Comparison of ENCODE assay signal across 19 cellular contexts in the genomic region with DNA sequence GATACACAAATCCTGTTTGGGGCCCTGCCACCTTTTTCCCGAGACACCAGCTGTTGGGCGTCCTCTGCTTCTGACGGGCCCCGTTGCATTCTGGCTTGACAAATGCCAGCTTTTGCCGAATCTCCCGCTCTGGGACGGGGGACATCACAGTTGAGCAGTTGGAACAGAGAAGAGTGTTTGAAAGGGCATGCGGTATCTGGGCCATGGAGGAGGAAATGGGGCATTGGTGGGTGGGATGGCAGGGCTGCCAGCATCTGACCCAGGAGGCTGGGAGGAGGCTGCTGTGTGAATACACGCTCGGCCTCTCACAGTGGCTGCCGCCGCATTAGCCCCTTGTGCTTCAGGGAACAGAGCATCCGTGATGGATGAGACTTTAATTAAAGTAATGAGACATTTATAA.
A peak's percentile ranks its signal among the peaks of the same experiment; 100 is the strongest.
DNase-seq lines count a peak whose midpoint lies in the region; FAIRE-seq lines count a peak whose summit lies in the region.
"Had no signal": no experiment of that assay in that cellular context is flagged by ENCODE, and none has a peak within 500 bp of the region (broad histone marks: within the 10 kb centered on the region; RNA-seq: fewer than 3 reads in every experiment).

No MANE protein-coding gene starts in this region.

- H3K27me3 ChIP-seq in neuronal stem cell (ENCODE audit: control insufficient read depth in 3 of 3, insufficient read depth in 3 of 3, low read depth in 1 of 3, low read length in 3 of 3), result peaks cover 0 to 12% (median 2%) of the 10 kb centered on the region in 3 experiments

- no peak overlapping the region for H3K4ac ChIP-seq in neuronal stem cell (ENCODE audit: low read length)

- DNase-seq in NCI-H1694 (lab: John Stamatoyannopoulos, UW) (peak; percentile 47), NCI-H1694 treated with DMSO at 0.1 percent for 48 hours (lab: John Stamatoyannopoulos, UW) (peak; percentile 39), neuronal stem cell (ENCODE audit: low spot score) (no peak), urothelium cell line (ENCODE audit: low spot score) (no peak), NCI-H1930 (lab: John Stamatoyannopoulos, UW) (no peak), kidney tubule cell (ENCODE audit: low spot score) (no peak)
- DNase-seq: C1 segment of cervical spinal cord; Calu3; CD4-positive, alpha-beta memory T cell; COR-L47; DMS53; DMS79 treated with DMSO at 0.1 percent for 48 hours; GF-D8; HFFc6 had no signal

- no peaks in the 10 kb centered on the region for H3K36me3 ChIP-seq in neuronal stem cell (replicated peaks in 1 of 2; ENCODE audit: control insufficient read depth in 2 of 2, insufficient read depth in 2 of 2, low read length in 2 of 2)
- H3K36me3 ChIP-seq: HAP-1 had no signal

- no peak overlapping the region for H3K23ac ChIP-seq in neuronal stem cell (ENCODE audit: low read depth, low read length, poor library complexity)

- no peak overlapping the region for H4K8ac ChIP-seq in neuronal stem cell (ENCODE audit: low read depth, low read length)

- peak overlapping the region; percentile 93 for H2AK5ac ChIP-seq in neuronal stem cell (ENCODE audit: low read depth, low read length)

- no peak overlapping the region for H3K4me3 ChIP-seq in neuronal stem cell (ENCODE audit: low read length in 2 of 2)
- H3K4me3 ChIP-seq: GM23338, HAP-1 had no signal

- WGBS in neuronal stem cell (ENCODE audit: extremely low coverage in 2 of 2, insufficient read length in 2 of 2, insufficient replicate concordance in 1 of 2), 2 donors, result no CpG with 5 or more reads among the region's 13 CpGs

- no peak overlapping the region for H2AFZ ChIP-seq in neuronal stem cell (ENCODE audit: low read length)
- H2AFZ ChIP-seq: GM23338 had no signal

- peaks cover 0 to 2% of the 10 kb centered on the region in 2 donors for H3K9me3 ChIP-seq in neuronal stem cell (replicated peaks in 1 of 2; ENCODE audit: control insufficient read depth in 2 of 2, insufficient read depth in 1 of 2, low read depth in 1 of 2, low read length in 2 of 2)
- H3K9me3 ChIP-seq: HAP-1 had no signal

- H3K79me1 ChIP-seq in neuronal stem cell (ENCODE audit: low read depth, low read length), result no peaks in the 10 kb centered on the region

- H3K18ac ChIP-seq in neuronal stem cell (ENCODE audit: low read length), result no peak overlapping the region

- peak; percentile 42 for FAIRE-seq in urothelium cell line (lab: Jason Lieb, UNC)
- FAIRE-seq: GM12891, GM19239, H54 had no signal

- H3K27ac ChIP-seq in neuronal stem cell (replicated peaks; ENCODE audit: low read length), result no peak overlapping the region

- no peak overlapping the region for H3K9ac ChIP-seq in neuronal stem cell (ENCODE audit: low read depth, low read length, poor library complexity)

- H2BK5ac ChIP-seq in neuronal stem cell (ENCODE audit: low read length), result no peak overlapping the region

- no peak overlapping the region for H2BK12ac ChIP-seq in neuronal stem cell (ENCODE audit: low read length)

- H3K4me1 ChIP-seq in neuronal stem cell (ENCODE audit: control insufficient read depth in 2 of 2, insufficient read depth in 1 of 2, low read depth in 1 of 2, low read length in 2 of 2), result peaks cover 0 to 23% of the 10 kb centered on the region in 2 donors
- H3K4me1 ChIP-seq: HAP-1 had no signal

- no peak overlapping the region for H3K14ac ChIP-seq in neuronal stem cell (ENCODE audit: low read length)

- H4K91ac ChIP-seq in neuronal stem cell (ENCODE audit: low read depth, low read length, poor library complexity), result no peak overlapping the region

- no peak overlapping the region for H2BK120ac ChIP-seq in neuronal stem cell (ENCODE audit: low read depth, low read length)

- H2BK15ac ChIP-seq in neuronal stem cell (ENCODE audit: low read length), result no peak overlapping the region

- no peak overlapping the region for H3K4me2 ChIP-seq in neuronal stem cell (ENCODE audit: insufficient read depth, low read length, poor library complexity, severe bottlenecking)
- H3K4me2 ChIP-seq: GM23338 had no signal

Comparison
In these comparisons a context has a peak if more than half of its experiments do, and no peak if none do; other contexts are left out.
1. DNase-seq: peak in NCI-H1694 (single experiment) and NCI-H1694 treated with DMSO at 0.1 percent for 48 hours (single experiment); none in neuronal stem cell (single experiment), urothelium cell line (single experiment), NCI-H1930 (0 of 2) and kidney tubule cell (single experiment).